Comparison of ENCODE assay signal across 11 cellular contexts in the genomic region with DNA sequence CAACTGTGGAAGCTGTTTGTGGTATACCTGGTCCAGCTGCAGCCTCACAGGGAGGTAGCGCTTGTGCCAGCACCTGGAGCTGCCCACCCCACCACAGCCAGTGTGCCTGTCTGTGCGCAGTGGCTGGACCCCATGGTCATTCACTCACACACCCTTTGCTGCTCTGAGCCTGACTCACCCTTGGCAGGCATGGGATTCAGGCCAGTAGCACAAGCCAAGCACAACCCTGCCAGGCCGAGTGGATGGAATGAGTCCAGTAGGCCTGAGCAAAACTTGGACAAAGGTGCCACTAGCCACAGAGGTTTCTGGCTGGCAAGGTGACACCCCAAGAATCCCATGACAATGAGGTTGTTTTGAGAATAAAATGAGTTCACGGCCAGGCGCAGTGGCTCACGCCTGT.
"Had no signal": no experiment of that assay in that cellular context is flagged by ENCODE, and none has a peak within 500 bp of the region (broad histone marks: within the 10 kb centered on the region; RNA-seq: fewer than 3 reads in every experiment).

No MANE protein-coding gene starts in this region.

- ATAC-seq: esophagus mucosa; lower lobe of right lung; naive thymus-derived CD8-positive, alpha-beta T cell had no signal

- H3K4me1 ChIP-seq: lower lobe of right lung, uterus had no signal

- H3K36me3 ChIP-seq: lower lobe of right lung, thoracic aorta, uterus had no signal

- H3K27me3 ChIP-seq: uterus had no signal

- FAIRE-seq: endometrium, kidney had no signal

- H3K9me3 ChIP-seq: lower lobe of right lung, thoracic aorta, uterus had no signal

- H3K4me3 ChIP-seq: lower lobe of right lung, thoracic aorta, uterus had no signal

- H3K27ac ChIP-seq: lower lobe of right lung, thoracic aorta, uterus had no signal

- DNase-seq: activated CD4-positive, alpha-beta T cell treated with anti-CD3 and anti-CD28 coated beads, Interleukin-2, amount 50 U/mL, for 4 hours; activated T-cell treated with anti-CD3 and anti-CD28 coated beads, Interleukin-2, amount 50 U/mL, for 1 hour; foreskin fibroblast; kidney; lower lobe of right lung; naive thymus-derived CD8-positive, alpha-beta T cell; stimulated activated CD4-positive, alpha-beta T cell treated with anti-CD3 and anti-CD28 coated beads, Interleukin-4, amount 100 ng/mL, for 24 hours; uterus had no signal
